8 cellular contexts compared by ENCODE assay signal in the genomic region with DNA sequence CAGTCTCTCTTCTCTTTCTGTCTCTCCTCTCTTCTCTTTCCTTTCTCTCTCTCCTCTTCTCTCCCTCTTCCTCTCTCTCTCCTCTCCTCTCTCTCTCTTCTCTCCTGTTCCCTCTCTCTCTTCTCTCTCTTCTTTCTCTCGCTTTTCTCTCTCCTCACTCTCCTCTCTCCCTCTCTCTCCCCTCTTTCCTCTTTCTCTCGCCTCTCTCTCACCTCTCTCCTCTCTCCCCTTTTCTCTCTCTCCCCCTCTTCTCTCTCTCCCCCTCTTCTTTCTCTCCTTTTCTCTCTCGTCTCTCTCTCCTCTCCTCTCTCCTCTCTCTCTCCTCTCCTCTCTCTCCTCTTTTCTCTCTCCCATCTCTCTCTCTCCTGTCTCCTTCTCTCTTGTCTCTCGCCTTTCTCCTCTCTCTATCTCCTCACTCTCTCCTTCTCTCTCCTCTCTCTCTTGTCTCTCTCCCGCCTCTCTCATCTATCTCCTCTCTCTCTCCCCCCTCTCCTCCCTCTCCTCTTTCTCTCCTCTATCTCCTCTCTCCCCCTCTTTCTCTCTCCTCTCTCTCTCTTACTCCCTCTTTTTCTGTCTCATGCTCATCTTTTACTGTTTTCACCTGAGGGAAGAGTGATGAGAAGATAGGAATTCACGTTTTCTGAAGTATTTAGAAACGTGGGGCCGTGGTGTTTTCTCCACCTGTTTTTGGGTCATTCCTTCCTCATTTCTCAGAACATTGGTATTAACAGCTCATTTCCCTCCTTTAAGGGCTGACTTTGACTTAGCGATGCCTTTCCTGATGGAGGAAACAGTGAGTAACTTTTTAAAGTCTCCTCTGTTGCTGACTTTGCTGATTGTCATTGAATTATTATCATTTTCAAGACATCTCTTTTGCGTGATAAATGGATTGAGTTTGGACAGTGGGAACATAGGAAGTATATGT.
DNase-seq lines count a peak whose midpoint lies in the region; ATAC-seq, FAIRE-seq and TF ChIP-seq lines count a peak whose summit lies in the region.

No MANE protein-coding gene starts in this region.

- H3K4me2 ChIP-seq in A549 (peak overlapping the region; percentile 74), mesendoderm (ENCODE audit: low read length) (peak overlapping the region; percentile 73)

- TF ChIP-seq CTCF in A549 (IDR thresholded peaks at IDR 0.05) (no peak), HFF-Myc (IDR thresholded peaks at IDR 0.05; ENCODE audit: low read depth, low read length, missing control alignments) (no peak), brain (conservative IDR thresholded peaks at IDR 0.05) (no peak)

- H2AK5ac ChIP-seq in mesendoderm (ENCODE audit: low read length) = no peak overlapping the region

- POLR2A ChIA-PET in A549 (lab: Yijun Ruan, JAX) = no interaction called here

- H3K27me3 ChIP-seq in mesendoderm (ENCODE audit: insufficient read depth, low read length, poor library complexity) = no peaks in the 10 kb centered on the region

- no peak overlapping the region for H3K18ac ChIP-seq in mesendoderm (ENCODE audit: low read length)

- no peaks in the 10 kb centered on the region for H3K9me3 ChIP-seq in A549

- peak overlapping the region in 2 of 5 experiments; percentile 19 to 70 for H3K27ac Mint-ChIP-seq in brain

- no peak for TF ChIP-seq RAD21 in A549 (conservative IDR thresholded peaks at IDR 0.05 in 1 of 2, IDR thresholded peaks at IDR 0.05 in 1 of 2)

- H2BK120ac ChIP-seq in mesendoderm (ENCODE audit: low read depth, low read length) = no peak overlapping the region

- no peak overlapping the region for H3K23ac ChIP-seq in mesendoderm (ENCODE audit: low read length)

- peaks cover 0 to 9% (median 0%) of the 10 kb centered on the region in 5 experiments for H3K9me3 Mint-ChIP-seq in brain

- no peak overlapping the region for H3K4ac ChIP-seq in mesendoderm (ENCODE audit: low read depth, low read length)

- ATAC-seq in A549 = no peak
- no peak for ATAC-seq in GM18520 (IDR thresholded peaks at IDR 0.05; ENCODE audit: unreplicated experiment)
- ATAC-seq in HG02840 (IDR thresholded peaks at IDR 0.05; ENCODE audit: low FRiP score, unreplicated experiment) = no peak

- TF ChIP-seq POLR2A in A549 (IDR thresholded peaks at IDR 0.05; ENCODE audit: low read length) = no peak

- H3K36me3 ChIP-seq in mesendoderm (ENCODE audit: control insufficient read depth, insufficient read depth, low read length) = no peaks in the 10 kb centered on the region

- no peak for FAIRE-seq in A549 (lab: Jason Lieb, UNC)

- no peak for TF ChIP-seq EP300 in A549 (IDR thresholded peaks at IDR 0.05)

- peak overlapping the region; percentile 62 for H3K56ac ChIP-seq in mesendoderm (ENCODE audit: low read length)

- H3K4me3 ChIP-seq in A549 = peak overlapping the region; percentile 79
- H3K4me3 ChIP-seq in HFF-Myc (replicated peaks; ENCODE audit: low read depth, low read length) = peak overlapping the region; percentile 73
- H3K4me3 ChIP-seq in mesendoderm (ENCODE audit: low read length) = peak overlapping the region; percentile 11

- 48% methylated on average over 10 of the region's 10 CpGs for WGBS in A549 (ENCODE audit: missing lambda C conversion rate)
- WGBS in mesendoderm (ENCODE audit: extremely low coverage, insufficient coverage, low lambda C conversion rate) = 100% methylated on average over 1 of the region's 10 CpGs

- H3K4me3 Mint-ChIP-seq in brain = peak overlapping the region; percentile 84 to 93 (median 91)

- H3K36me3 Mint-ChIP-seq in brain = peaks cover under 1% of the 10 kb centered on the region

- H3K79me1 ChIP-seq in mesendoderm (ENCODE audit: low read length) = peaks cover 4% of the 10 kb centered on the region

- no peak overlapping the region for H2BK15ac ChIP-seq in mesendoderm (replicated peaks; ENCODE audit: low read depth)

- H3K4me1 ChIP-seq in A549 = peaks cover 18% of the 10 kb centered on the region; the same call in 2 of the 3 replicates
- peaks cover 3% of the 10 kb centered on the region for H3K4me1 ChIP-seq in mesendoderm (ENCODE audit: control insufficient read depth, low read depth, low read length)

- no peak overlapping the region for H4K8ac ChIP-seq in mesendoderm (ENCODE audit: low read depth, low read length)

- H3K9ac ChIP-seq in mesendoderm (ENCODE audit: low read length) = peak overlapping the region; percentile 69

- H2BK5ac ChIP-seq in mesendoderm (ENCODE audit: low read length) = no peak overlapping the region

- H3K79me2 ChIP-seq in mesendoderm (ENCODE audit: control insufficient read depth, insufficient read depth, low read length) = peaks cover 6% of the 10 kb centered on the region

- intact Hi-C loops in head of caudate nucleus (cut with DNase I) = no loop called here

- H3K27ac ChIP-seq in A549 (peak overlapping the region; percentile 89 to 92; a peak in 5 of 6 replicates), mesendoderm (ENCODE audit: low read depth, low read length) (no peak overlapping the region)

- CTCF ChIA-PET in A549 (lab: Yijun Ruan, JAX) = no interaction called here

- H3K4me1 Mint-ChIP-seq in brain = peaks cover 25% of the 10 kb centered on the region

- no peak for DNase-seq in A549 (ENCODE audit: low read depth in 1 of 2, low spot score in 1 of 2)
- DNase-seq in HFF-Myc (ENCODE audit: extremely low read depth, low read depth) = no peak
- no peak for DNase-seq in mesendoderm
- DNase-seq in SHP77 treated with DMSO at 0.1 percent for 48 hours (lab: John Stamatoyannopoulos, UW) = no peak
- DNase-seq in head of caudate nucleus = no peak

- H4K5ac ChIP-seq in mesendoderm (ENCODE audit: low read length) = no peak overlapping the region

- peaks cover 8% of the 10 kb centered on the region for H3K27me3 Mint-ChIP-seq in brain

TF ChIP-seq in A549, 52 proteins besides CTCF, POLR2A, EP300 and RAD21 (continues in another document):
- no peak for TF ChIP-seq PBX3 (IDR thresholded peaks at IDR 0.05)
- no peak for TF ChIP-seq RNF2 (IDR thresholded peaks at IDR 0.05; ENCODE audit: borderline replicate concordance, low read depth)
- TF ChIP-seq HEYL (CRISPR knock-in tag; IDR thresholded peaks at IDR 0.05) = no peak
- no peak for TF ChIP-seq NPAS2 (CRISPR knock-in tag; IDR thresholded peaks at IDR 0.05; ENCODE audit: borderline replicate concordance)
- no peak for TF ChIP-seq CHD4 (IDR thresholded peaks at IDR 0.05; ENCODE audit: borderline replicate concordance)
- TF ChIP-seq RCOR1 (IDR thresholded peaks at IDR 0.05; ENCODE audit: low read depth, low read length) = no peak
- no peak for TF ChIP-seq MAZ (IDR thresholded peaks at IDR 0.05; ENCODE audit: borderline replicate concordance, low read depth, low read length)
- TF ChIP-seq CHD2 (IDR thresholded peaks at IDR 0.05; ENCODE audit: low read length, partially characterized antibody) = no peak
- TF ChIP-seq GATA3 (IDR thresholded peaks at IDR 0.05; ENCODE audit: borderline replicate concordance) = no peak
- no peak for TF ChIP-seq BHLHE40 (IDR thresholded peaks at IDR 0.05; ENCODE audit: low read depth, low read length)
- TF ChIP-seq, protein P1, sequence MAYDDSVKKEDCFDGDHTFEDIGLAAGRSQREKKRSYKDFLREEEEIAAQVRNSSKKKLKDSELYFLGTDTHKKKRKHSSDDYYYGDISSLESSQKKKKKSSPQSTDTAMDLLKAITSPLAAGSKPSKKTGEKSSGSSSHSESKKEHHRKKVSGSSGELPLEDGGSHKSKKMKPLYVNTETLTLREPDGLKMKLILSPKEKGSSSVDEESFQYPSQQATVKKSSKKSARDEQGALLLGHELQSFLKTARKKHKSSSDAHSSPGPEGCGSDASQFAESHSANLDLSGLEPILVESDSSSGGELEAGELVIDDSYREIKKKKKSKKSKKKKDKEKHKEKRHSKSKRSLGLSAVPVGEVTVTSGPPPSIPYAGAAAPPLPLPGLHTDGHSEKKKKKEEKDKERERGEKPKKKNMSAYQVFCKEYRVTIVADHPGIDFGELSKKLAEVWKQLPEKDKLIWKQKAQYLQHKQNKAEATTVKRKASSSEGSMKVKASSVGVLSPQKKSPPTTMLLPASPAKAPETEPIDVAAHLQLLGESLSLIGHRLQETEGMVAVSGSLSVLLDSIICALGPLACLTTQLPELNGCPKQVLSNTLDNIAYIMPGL (CRISPR knock-in tag; IDR thresholded peaks at IDR 0.05; ENCODE audit: borderline replicate concordance) = no peak
- no peak for TF ChIP-seq HOXB13 (CRISPR knock-in tag; IDR thresholded peaks at IDR 0.05; ENCODE audit: low read depth)
- no peak for TF ChIP-seq HOXA7 (CRISPR knock-in tag; IDR thresholded peaks at IDR 0.05)
- no peak for TF ChIP-seq ESRRA (IDR thresholded peaks at IDR 0.05; ENCODE audit: borderline replicate concordance, low read length)
- TF ChIP-seq FOSL2 (IDR thresholded peaks at IDR 0.05) = no peak
- no peak for TF ChIP-seq FOSL2 (CRISPR knock-in tag; IDR thresholded peaks at IDR 0.05)
- TF ChIP-seq SMC3 (IDR thresholded peaks at IDR 0.05) = no peak

Comparison
In these comparisons a context has a peak if more than half of its experiments do, and no peak if none do; other contexts are left out.
1. H3K4me3 ChIP-seq: peak in every context shown above with its lines; median percentile 79 in A549; 73 in HFF-Myc; 11 in mesendoderm.